In the genomic region with DNA sequence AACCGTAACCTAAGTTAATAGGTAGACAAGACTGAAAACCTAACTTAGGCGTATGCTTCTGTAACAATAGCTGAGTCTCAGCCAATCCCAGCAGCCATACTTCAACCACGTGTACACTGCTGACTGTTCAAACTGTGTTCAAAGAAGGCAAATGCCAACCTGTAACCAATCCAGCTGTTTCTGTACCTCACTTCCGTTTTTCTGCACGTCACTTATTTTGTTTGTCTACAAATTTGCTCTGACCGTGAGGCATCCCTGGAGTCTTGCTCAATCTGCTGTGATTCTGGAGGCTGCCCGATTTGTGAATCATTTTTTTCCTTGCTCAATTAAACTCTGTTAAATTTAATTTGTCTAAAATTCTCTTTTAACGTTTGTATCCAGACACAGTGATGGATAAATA, we compare ENCODE assay signal across 1 cellular context.
TF ChIP-seq lines count a peak whose summit lies in the region.

No MANE protein-coding gene starts in this region.

TF ChIP-seq in GM12878, 131 proteins besides CTCF, POLR2A, EP300 and RAD21 (continued from another document):
- TF ChIP-seq, protein P1, sequence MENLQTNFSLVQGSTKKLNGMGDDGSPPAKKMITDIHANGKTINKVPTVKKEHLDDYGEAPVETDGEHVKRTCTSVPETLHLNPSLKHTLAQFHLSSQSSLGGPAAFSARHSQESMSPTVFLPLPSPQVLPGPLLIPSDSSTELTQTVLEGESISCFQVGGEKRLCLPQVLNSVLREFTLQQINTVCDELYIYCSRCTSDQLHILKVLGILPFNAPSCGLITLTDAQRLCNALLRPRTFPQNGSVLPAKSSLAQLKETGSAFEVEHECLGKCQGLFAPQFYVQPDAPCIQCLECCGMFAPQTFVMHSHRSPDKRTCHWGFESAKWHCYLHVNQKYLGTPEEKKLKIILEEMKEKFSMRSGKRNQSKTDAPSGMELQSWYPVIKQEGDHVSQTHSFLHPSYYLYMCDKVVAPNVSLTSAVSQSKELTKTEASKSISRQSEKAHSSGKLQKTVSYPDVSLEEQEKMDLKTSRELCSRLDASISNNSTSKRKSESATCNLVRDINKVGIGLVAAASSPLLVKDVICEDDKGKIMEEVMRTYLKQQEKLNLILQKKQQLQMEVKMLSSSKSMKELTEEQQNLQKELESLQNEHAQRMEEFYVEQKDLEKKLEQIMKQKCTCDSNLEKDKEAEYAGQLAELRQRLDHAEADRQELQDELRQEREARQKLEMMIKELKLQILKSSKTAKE (IDR thresholded peaks at IDR 0.05; ENCODE audit: low read depth, poor library complexity, severe bottlenecking) = no peak
- TF ChIP-seq SRF (IDR thresholded peaks at IDR 0.05; ENCODE audit: low read depth in 2 of 2, low read length in 2 of 2) (no peak), CEBPB (IDR thresholded peaks at IDR 0.05; ENCODE audit: borderline replicate concordance in 1 of 2, low read depth in 2 of 2, low read length in 2 of 2) (no peak), TCF3 (IDR thresholded peaks at IDR 0.05; ENCODE audit: borderline replicate concordance, insufficient read depth, low read depth, low read length) (no peak), FOS (IDR thresholded peaks at IDR 0.05; ENCODE audit: borderline replicate concordance, extremely low read depth, insufficient read length) (no peak), CREM (IDR thresholded peaks at IDR 0.05; ENCODE audit: low read depth) (no peak), YBX1 (IDR thresholded peaks at IDR 0.05) (no peak), MYC (IDR thresholded peaks at IDR 0.05; ENCODE audit: insufficient read depth, insufficient read length, insufficient replicate concordance, low read length, severe bottlenecking) (no peak), RAD51 (IDR thresholded peaks at IDR 0.05) (no peak), JUND (IDR thresholded peaks at IDR 0.05; ENCODE audit: low read depth, low read length) (no peak), CBFB (IDR thresholded peaks at IDR 0.05; ENCODE audit: low read depth) (no peak), PAX5 (IDR thresholded peaks at IDR 0.05; ENCODE audit: borderline replicate concordance, low read depth, low read length) (no peak)
- TF ChIP-seq, protein P2, sequence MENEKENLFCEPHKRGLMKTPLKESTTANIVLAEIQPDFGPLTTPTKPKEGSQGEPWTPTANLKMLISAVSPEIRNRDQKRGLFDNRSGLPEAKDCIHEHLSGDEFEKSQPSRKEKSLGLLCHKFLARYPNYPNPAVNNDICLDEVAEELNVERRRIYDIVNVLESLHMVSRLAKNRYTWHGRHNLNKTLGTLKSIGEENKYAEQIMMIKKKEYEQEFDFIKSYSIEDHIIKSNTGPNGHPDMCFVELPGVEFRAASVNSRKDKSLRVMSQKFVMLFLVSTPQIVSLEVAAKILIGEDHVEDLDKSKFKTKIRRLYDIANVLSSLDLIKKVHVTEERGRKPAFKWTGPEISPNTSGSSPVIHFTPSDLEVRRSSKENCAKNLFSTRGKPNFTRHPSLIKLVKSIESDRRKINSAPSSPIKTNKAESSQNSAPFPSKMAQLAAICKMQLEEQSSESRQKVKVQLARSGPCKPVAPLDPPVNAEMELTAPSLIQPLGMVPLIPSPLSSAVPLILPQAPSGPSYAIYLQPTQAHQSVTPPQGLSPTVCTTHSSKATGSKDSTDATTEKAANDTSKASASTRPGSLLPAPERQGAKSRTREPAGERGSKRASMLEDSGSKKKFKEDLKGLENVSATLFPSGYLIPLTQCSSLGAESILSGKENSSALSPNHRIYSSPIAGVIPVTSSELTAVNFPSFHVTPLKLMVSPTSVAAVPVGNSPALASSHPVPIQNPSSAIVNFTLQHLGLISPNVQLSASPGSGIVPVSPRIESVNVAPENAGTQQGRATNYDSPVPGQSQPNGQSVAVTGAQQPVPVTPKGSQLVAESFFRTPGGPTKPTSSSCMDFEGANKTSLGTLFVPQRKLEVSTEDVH (IDR thresholded peaks at IDR 0.05; ENCODE audit: low read depth, partially characterized antibody) = no peak
- TF ChIP-seq, protein P3, sequence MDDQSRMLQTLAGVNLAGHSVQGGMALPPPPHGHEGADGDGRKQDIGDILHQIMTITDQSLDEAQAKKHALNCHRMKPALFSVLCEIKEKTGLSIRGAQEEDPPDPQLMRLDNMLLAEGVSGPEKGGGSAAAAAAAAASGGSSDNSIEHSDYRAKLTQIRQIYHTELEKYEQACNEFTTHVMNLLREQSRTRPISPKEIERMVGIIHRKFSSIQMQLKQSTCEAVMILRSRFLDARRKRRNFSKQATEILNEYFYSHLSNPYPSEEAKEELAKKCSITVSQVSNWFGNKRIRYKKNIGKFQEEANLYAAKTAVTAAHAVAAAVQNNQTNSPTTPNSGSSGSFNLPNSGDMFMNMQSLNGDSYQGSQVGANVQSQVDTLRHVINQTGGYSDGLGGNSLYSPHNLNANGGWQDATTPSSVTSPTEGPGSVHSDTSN (IDR thresholded peaks at IDR 0.05; ENCODE audit: insufficient replicate concordance, low read depth, low read length) = no peak
- TF ChIP-seq, protein P4, sequence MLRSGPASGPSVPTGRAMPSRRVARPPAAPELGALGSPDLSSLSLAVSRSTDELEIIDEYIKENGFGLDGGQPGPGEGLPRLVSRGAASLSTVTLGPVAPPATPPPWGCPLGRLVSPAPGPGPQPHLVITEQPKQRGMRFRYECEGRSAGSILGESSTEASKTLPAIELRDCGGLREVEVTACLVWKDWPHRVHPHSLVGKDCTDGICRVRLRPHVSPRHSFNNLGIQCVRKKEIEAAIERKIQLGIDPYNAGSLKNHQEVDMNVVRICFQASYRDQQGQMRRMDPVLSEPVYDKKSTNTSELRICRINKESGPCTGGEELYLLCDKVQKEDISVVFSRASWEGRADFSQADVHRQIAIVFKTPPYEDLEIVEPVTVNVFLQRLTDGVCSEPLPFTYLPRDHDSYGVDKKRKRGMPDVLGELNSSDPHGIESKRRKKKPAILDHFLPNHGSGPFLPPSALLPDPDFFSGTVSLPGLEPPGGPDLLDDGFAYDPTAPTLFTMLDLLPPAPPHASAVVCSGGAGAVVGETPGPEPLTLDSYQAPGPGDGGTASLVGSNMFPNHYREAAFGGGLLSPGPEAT (IDR thresholded peaks at IDR 0.05; ENCODE audit: low read depth) = no peak
